In genomic region chr18:71939483-71939882, GRCh38 we compare ENCODE assay signal across 10 cellular contexts.
"Had no signal": no experiment of that assay in that cellular context is flagged by ENCODE, and none has a peak within 500 bp of the region (broad histone marks: within the 10 kb centered on the region; RNA-seq: fewer than 3 reads in every experiment).

No MANE protein-coding gene starts in this region.

- H2AFZ ChIP-seq: GM23248 had no signal

- H3K9me3 ChIP-seq: HAP-1 had no signal

- H3K4me1 ChIP-seq: HAP-1 had no signal

- H3K27ac ChIP-seq: GM23248, KMS-11 had no signal

- H3K4me2 ChIP-seq: KMS-11 had no signal

- DNase-seq: GM23248, GOT3, H7, HFFc6, Karpas-422, KBM-7 had no signal

- ATAC-seq: HCT116 had no signal

- H3K4me3 ChIP-seq: GM23248, HAP-1 had no signal

- H3K9ac ChIP-seq: GM23248, KMS-11 had no signal

- FAIRE-seq: HTR-8/SVneo had no signal

- H3K36me3 ChIP-seq: HAP-1 had no signal
